In genomic region chr5:168527756-168528295, GRCh38 we compare ENCODE assay signal across 2 cellular contexts.
A peak's percentile ranks its signal among the peaks of the same experiment; 100 is the strongest.
TF ChIP-seq lines count a peak whose summit lies in the region.

No MANE protein-coding gene starts in this region.

TF ChIP-seq in HEK293, 187 proteins besides CTCF, POLR2A, EP300 and RAD21:
- TF ChIP-seq ZNF10 (tag by site-specific recombination; IDR thresholded peaks at IDR 0.05) (peak; percentile 91), ZNF707 (tag by site-specific recombination; IDR thresholded peaks at IDR 0.05) (no peak)

TF ChIP-seq in neural cell, 6 proteins besides CTCF, POLR2A, EP300 and RAD21:
- TF ChIP-seq TAF1 (IDR thresholded peaks at IDR 0.05; ENCODE audit: low read depth) (no peak), SMC3 (conservative IDR thresholded peaks at IDR 0.05; ENCODE audit: poor library complexity) (no peak), MXI1 (conservative IDR thresholded peaks at IDR 0.05; ENCODE audit: poor library complexity, severe bottlenecking) (no peak), POLR2AphosphoS5 (IDR thresholded peaks at IDR 0.05) (no peak), EZH2 (IDR thresholded peaks at IDR 0.05; ENCODE audit: borderline replicate concordance, insufficient read depth, low read length, poor library complexity, severe bottlenecking) (no peak)
- TF ChIP-seq, protein P1, sequence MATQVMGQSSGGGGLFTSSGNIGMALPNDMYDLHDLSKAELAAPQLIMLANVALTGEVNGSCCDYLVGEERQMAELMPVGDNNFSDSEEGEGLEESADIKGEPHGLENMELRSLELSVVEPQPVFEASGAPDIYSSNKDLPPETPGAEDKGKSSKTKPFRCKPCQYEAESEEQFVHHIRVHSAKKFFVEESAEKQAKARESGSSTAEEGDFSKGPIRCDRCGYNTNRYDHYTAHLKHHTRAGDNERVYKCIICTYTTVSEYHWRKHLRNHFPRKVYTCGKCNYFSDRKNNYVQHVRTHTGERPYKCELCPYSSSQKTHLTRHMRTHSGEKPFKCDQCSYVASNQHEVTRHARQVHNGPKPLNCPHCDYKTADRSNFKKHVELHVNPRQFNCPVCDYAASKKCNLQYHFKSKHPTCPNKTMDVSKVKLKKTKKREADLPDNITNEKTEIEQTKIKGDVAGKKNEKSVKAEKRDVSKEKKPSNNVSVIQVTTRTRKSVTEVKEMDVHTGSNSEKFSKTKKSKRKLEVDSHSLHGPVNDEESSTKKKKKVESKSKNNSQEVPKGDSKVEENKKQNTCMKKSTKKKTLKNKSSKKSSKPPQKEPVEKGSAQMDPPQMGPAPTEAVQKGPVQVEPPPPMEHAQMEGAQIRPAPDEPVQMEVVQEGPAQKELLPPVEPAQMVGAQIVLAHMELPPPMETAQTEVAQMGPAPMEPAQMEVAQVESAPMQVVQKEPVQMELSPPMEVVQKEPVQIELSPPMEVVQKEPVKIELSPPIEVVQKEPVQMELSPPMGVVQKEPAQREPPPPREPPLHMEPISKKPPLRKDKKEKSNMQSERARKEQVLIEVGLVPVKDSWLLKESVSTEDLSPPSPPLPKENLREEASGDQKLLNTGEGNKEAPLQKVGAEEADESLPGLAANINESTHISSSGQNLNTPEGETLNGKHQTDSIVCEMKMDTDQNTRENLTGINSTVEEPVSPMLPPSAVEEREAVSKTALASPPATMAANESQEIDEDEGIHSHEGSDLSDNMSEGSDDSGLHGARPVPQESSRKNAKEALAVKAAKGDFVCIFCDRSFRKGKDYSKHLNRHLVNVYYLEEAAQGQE (IDR thresholded peaks at IDR 0.05; ENCODE audit: borderline replicate concordance): no peak
